Comparison of ENCODE assay signal across 13 cellular contexts in the genomic region with DNA sequence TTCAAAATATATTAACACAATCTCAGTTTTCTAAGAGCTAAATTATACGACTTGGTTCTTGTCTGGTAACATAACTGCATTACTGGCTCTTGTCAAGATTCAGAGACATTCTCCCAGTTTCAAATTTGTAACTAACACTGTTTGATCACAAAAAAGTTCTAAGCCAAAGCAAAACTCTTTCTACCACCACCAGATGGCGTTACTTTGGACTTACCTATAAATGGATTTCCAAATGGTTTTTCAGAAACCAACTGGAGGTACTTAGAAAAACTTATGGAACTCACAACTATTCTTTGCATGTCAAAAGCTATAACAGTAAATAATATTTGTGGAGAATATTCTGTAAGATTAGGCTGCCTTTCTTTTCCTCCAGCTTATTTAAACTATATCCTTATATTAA. TPM values are rescaled to one million over a fixed set of nuclear protein-coding genes. Genes with fewer than 3 reads are reported as not detected.
DNase-seq lines count a peak whose midpoint lies in the region; TF ChIP-seq lines count a peak whose summit lies in the region.
"Had no signal": no experiment of that assay in that cellular context is flagged by ENCODE, and none has a peak within 500 bp of the region (broad histone marks: within the 10 kb centered on the region; RNA-seq: fewer than 3 reads in every experiment).

No MANE protein-coding gene starts in this region.

- no peak overlapping the region for H2AFZ ChIP-seq in MM.1S (ENCODE audit: low read length)
- H2AFZ ChIP-seq in trophoblast cell (ENCODE audit: insufficient read depth, low read length, poor library complexity) = no peak overlapping the region

- H3K9me2 ChIP-seq in MM.1S (replicated peaks; ENCODE audit: insufficient read depth, low read length) = no peaks in the 10 kb centered on the region

- H3K14ac ChIP-seq in trophoblast cell (ENCODE audit: low read length) = no peak overlapping the region

- H4K12ac ChIP-seq in trophoblast cell (ENCODE audit: low read depth, low read length) = no peak overlapping the region

- no peaks in the 10 kb centered on the region for H4K20me1 ChIP-seq in MM.1S (ENCODE audit: insufficient read depth, low read length)
- H4K20me1 ChIP-seq: BLaER1 had no signal

- no peak overlapping the region for H2BK12ac ChIP-seq in trophoblast cell (ENCODE audit: low read length)

- no peak overlapping the region for H4K91ac ChIP-seq in trophoblast cell (ENCODE audit: low read depth, low read length)

- H2BK5ac ChIP-seq in trophoblast cell (ENCODE audit: low read depth, low read length, poor library complexity) = no peak overlapping the region

- H3K27me3 ChIP-seq in MM.1S (replicated peaks; ENCODE audit: insufficient read depth, low read length) (no peaks in the 10 kb centered on the region), trophoblast cell (ENCODE audit: insufficient read depth, low read length) (no peaks in the 10 kb centered on the region)
- H3K27me3 ChIP-seq: BLaER1, tibial nerve had no signal

- H3K36me3 ChIP-seq in MM.1S (replicated peaks; ENCODE audit: insufficient read depth, low read length) = no peaks in the 10 kb centered on the region
- no peaks in the 10 kb centered on the region for H3K36me3 ChIP-seq in trophoblast cell (ENCODE audit: control insufficient read depth in 1 of 2, insufficient read depth in 2 of 2, low read length in 2 of 2)
- H3K36me3 ChIP-seq: BLaER1, tibial nerve had no signal

- H3K4me2 ChIP-seq in MM.1S (ENCODE audit: low read depth, low read length) = no peak overlapping the region
- H3K4me2 ChIP-seq in trophoblast cell (ENCODE audit: low read length) = no peak overlapping the region
- H3K4me2 ChIP-seq: BLaER1 had no signal

- H3K9me3 ChIP-seq in MM.1S (replicated peaks; ENCODE audit: insufficient read depth, low read length) = no peaks in the 10 kb centered on the region
- no peaks in the 10 kb centered on the region for H3K9me3 ChIP-seq in trophoblast cell (ENCODE audit: insufficient read depth, low read depth, low read length)
- H3K9me3 ChIP-seq: BLaER1 had no signal

- H2AK5ac ChIP-seq in trophoblast cell (ENCODE audit: low read length) = no peak overlapping the region

- peak; percentile 30 for TF ChIP-seq CTCF in MM.1S (IDR thresholded peaks at IDR 0.05; ENCODE audit: low read length)

- no peaks in the 10 kb centered on the region for H3F3A ChIP-seq in MM.1S (ENCODE audit: insufficient read depth, low read length)

- WGBS in trophoblast cell (ENCODE audit: extremely low coverage, insufficient coverage, insufficient read length) = no CpG with 5 or more reads among the region's 2 CpGs

- no peaks in the 10 kb centered on the region for H3K79me2 ChIP-seq in MM.1S (ENCODE audit: low read length)
- no peaks in the 10 kb centered on the region for H3K79me2 ChIP-seq in trophoblast cell (ENCODE audit: control insufficient read depth, insufficient read depth, low read length, poor library complexity)

- no peak overlapping the region for H3K18ac ChIP-seq in trophoblast cell (ENCODE audit: low read length)

- no peak overlapping the region for H3K23ac ChIP-seq in trophoblast cell (ENCODE audit: low read length)

- no peaks in the 10 kb centered on the region for H3K79me1 ChIP-seq in trophoblast cell (ENCODE audit: low read length)

- H3K9ac ChIP-seq in MM.1S (ENCODE audit: low read length) (no peak overlapping the region), trophoblast cell (ENCODE audit: low read length) (no peak overlapping the region)
- H3K9ac ChIP-seq: BLaER1 had no signal

- no peak overlapping the region for H3K4ac ChIP-seq in trophoblast cell (ENCODE audit: low read depth, low read length)

- no peak overlapping the region for H2BK120ac ChIP-seq in trophoblast cell (ENCODE audit: insufficient read depth, low read length, poor library complexity)

- H3K4me3 ChIP-seq in MM.1S (ENCODE audit: low read length) = no peak overlapping the region
- H3K4me3 ChIP-seq in trophoblast cell (ENCODE audit: low read depth, low read length) = no peak overlapping the region
- H3K4me3 ChIP-seq: BLaER1, SK-N-MC, tibial nerve had no signal

- no peak overlapping the region for H4K8ac ChIP-seq in trophoblast cell (ENCODE audit: low read depth, low read length)

- no peaks in the 10 kb centered on the region for H3K4me1 ChIP-seq in MM.1S (ENCODE audit: low read length)
- H3K4me1 ChIP-seq in trophoblast cell (ENCODE audit: control insufficient read depth in 1 of 2, insufficient read depth in 2 of 2, low read length in 2 of 2) = no peaks in the 10 kb centered on the region
- H3K4me1 ChIP-seq: BLaER1, tibial nerve had no signal

- DNase-seq in NCI-H82 (lab: John Stamatoyannopoulos, UW) = peak; percentile 52
- no peak for DNase-seq in NCI-H82 treated with DMSO at 0.1 percent for 48 hours (lab: John Stamatoyannopoulos, UW; ENCODE audit: unreplicated experiment)
- DNase-seq in MM.1S = peak; percentile 16
- peak; percentile 3 for DNase-seq in cerebellar cortex (ENCODE audit: low spot score)
- DNase-seq in trophoblast cell = peak; percentile 2 to 52
- no peak for DNase-seq in NCI-H524 treated with DMSO at 0.1 percent for 48 hours (lab: John Stamatoyannopoulos, UW)
- no peak for DNase-seq in inferior parietal cortex (ENCODE audit: extremely low spot score)
- DNase-seq in globus pallidus (ENCODE audit: low spot score) = no peak
- DNase-seq: KG1, midbrain had no signal

- H3K27ac ChIP-seq in MM.1S (ENCODE audit: low read length) (no peak overlapping the region), trophoblast cell (ENCODE audit: low read depth, low read length) (no peak overlapping the region)
- H3K27ac ChIP-seq: BLaER1, SK-N-MC, tibial nerve had no signal

RNA-seq across cellular contexts. Expression of gene GFRAL, which starts 34.2 kb away (rescaled TPM):
- not detected in 2 replicates for polyA plus RNA-seq in trophoblast cell (2013)

Comparison
In these comparisons a context has a peak if more than half of its experiments do, and no peak if none do; other contexts are left out.
1. DNase-seq: peak in NCI-H82 (single experiment), MM.1S (single experiment), cerebellar cortex (single experiment) and trophoblast cell (2 of 2); none in NCI-H82 treated with DMSO at 0.1 percent for 48 hours (single experiment), NCI-H524 treated with DMSO at 0.1 percent for 48 hours (single experiment), inferior parietal cortex (single experiment) and globus pallidus (single experiment).